25 cellular contexts compared by ENCODE assay signal in the genomic region with DNA sequence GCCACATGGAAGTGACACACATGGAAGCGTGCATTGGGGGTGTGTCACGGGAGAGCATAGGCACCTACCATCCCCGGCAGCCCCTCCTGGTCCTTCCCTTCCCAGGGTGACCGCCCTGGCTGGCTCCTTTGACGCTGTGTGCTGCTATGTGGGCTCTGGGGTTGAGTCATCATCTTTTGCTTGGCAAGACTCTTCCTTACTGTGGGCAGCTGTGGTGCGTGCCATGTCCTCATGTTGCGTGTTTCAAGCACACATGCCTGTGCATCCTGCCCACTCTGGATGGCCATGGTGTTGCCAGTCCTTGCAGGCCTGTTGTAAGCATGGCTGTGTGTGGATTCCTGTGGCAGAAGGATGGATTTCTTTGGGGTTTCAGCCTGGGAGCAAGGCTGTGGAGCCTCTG. TPM values are rescaled to one million over a fixed set of nuclear protein-coding genes. Genes with fewer than 3 reads are reported as not detected.
DNase-seq lines count a peak whose midpoint lies in the region; ATAC-seq and TF ChIP-seq lines count a peak whose summit lies in the region.
"Had no signal": no experiment of that assay in that cellular context is flagged by ENCODE, and none has a peak within 500 bp of the region (broad histone marks: within the 10 kb centered on the region; RNA-seq: fewer than 3 reads in every experiment).

No MANE protein-coding gene starts in this region.

- H3K18ac ChIP-seq in neuronal stem cell (ENCODE audit: low read length), result no peak overlapping the region

- H3K27ac ChIP-seq in neuronal stem cell (replicated peaks; ENCODE audit: low read length), result no peak overlapping the region
- no peak overlapping the region for H3K27ac ChIP-seq in SJCRH30
- H3K27ac ChIP-seq: A549, SK-N-MC had no signal

- no peak overlapping the region for H2BK15ac ChIP-seq in neuronal stem cell (ENCODE audit: low read length)

- no peak overlapping the region for H3K4me2 ChIP-seq in neuronal stem cell (ENCODE audit: insufficient read depth, low read length, poor library complexity, severe bottlenecking)
- H3K4me2 ChIP-seq: A549 had no signal

- no peak overlapping the region for H2BK120ac ChIP-seq in neuronal stem cell (ENCODE audit: low read depth, low read length)

- H3K23ac ChIP-seq in neuronal stem cell (ENCODE audit: low read depth, low read length, poor library complexity), result peak overlapping the region; percentile 29

- H3K79me1 ChIP-seq in neuronal stem cell (ENCODE audit: low read depth, low read length), result peaks cover 70% of the 10 kb centered on the region

- peak overlapping the region; percentile 64 for H3K9ac ChIP-seq in neuronal stem cell (ENCODE audit: low read depth, low read length, poor library complexity)

- no peak overlapping the region for H2BK12ac ChIP-seq in neuronal stem cell (ENCODE audit: low read length)

- no CpG with 5 or more reads among the region's 7 CpGs for WGBS in neuronal stem cell (ENCODE audit: extremely low coverage in 2 of 2, insufficient read length in 2 of 2, insufficient replicate concordance in 1 of 2), 2 donors

- H2AFZ ChIP-seq in neuronal stem cell (ENCODE audit: low read length), result no peak overlapping the region

- H3K36me3 ChIP-seq in neuronal stem cell (replicated peaks in 1 of 2; ENCODE audit: control insufficient read depth in 2 of 2, insufficient read depth in 2 of 2, low read length in 2 of 2) (peaks cover 37 to 60% of the 10 kb centered on the region in 2 donors), SJCRH30 (no peaks in the 10 kb centered on the region; the same call in 1 of the 2 replicates)

- DNase-seq in AG10803 (ENCODE audit: low read depth) (peak; percentile 91), LHCN-M2 (ENCODE audit: low read depth) (peak; percentile 91), dedifferentiated amniotic fluid mesenchymal stem cell (ENCODE audit: extremely low spot score) (peak; percentile 36), neuronal stem cell (ENCODE audit: low spot score) (no peak), NCI-H1105 (lab: John Stamatoyannopoulos, UW) (no peak), hippocampal formation (lab: John Stamatoyannopoulos, UW) (no peak), SJCRH30 (no peak)
- DNase-seq: activated CD4-positive, alpha-beta T cell treated with anti-CD3 and anti-CD28 coated beads, Interleukin-2, amount 50 U/mL, for 4 hours; activated effector memory CD4-positive, alpha-beta T cell treated with anti-CD3 and anti-CD28 coated beads, Interleukin-2, amount 50 U/mL, for 16 hours; activated naive CD8-positive, alpha-beta T cell treated with anti-CD3 and anti-CD28 coated beads, Interleukin-2, amount 50 U/mL, for 24 hours; effector CD8-positive, alpha-beta T cell; GDM1; GOT3; left colon; MV-4-11; NCI-H2029; NCI-H446; stimulated activated CD4-positive, alpha-beta T cell treated with anti-CD3 and anti-CD28 coated beads, Interleukin-4, amount 100 ng/mL, for 24 hours had no signal

- no peak overlapping the region for H4K91ac ChIP-seq in neuronal stem cell (ENCODE audit: low read depth, low read length, poor library complexity)

- H3K9me3 ChIP-seq in neuronal stem cell (replicated peaks in 1 of 2; ENCODE audit: control insufficient read depth in 2 of 2, insufficient read depth in 1 of 2, low read depth in 1 of 2, low read length in 2 of 2) (no peaks in the 10 kb centered on the region), SJCRH30 (replicated peaks) (no peaks in the 10 kb centered on the region)
- H3K9me3 ChIP-seq: A549 had no signal

- TF ChIP-seq CTCF in AG10803 (conservative IDR thresholded peaks at IDR 0.05; ENCODE audit: low read length), result no peak

- H2BK5ac ChIP-seq in neuronal stem cell (ENCODE audit: low read length), result no peak overlapping the region

- H3K4me3 ChIP-seq in AG10803 (ENCODE audit: low read length), result no peak overlapping the region
- no peak overlapping the region for H3K4me3 ChIP-seq in neuronal stem cell (ENCODE audit: low read length in 2 of 2)
- no peak overlapping the region for H3K4me3 ChIP-seq in SJCRH30
- H3K4me3 ChIP-seq: A549, K562, SK-N-MC had no signal

- H3K14ac ChIP-seq in neuronal stem cell (ENCODE audit: low read length), result peak overlapping the region; percentile 84

- H3K4ac ChIP-seq in neuronal stem cell (ENCODE audit: low read length), result no peak overlapping the region

- H4K8ac ChIP-seq in neuronal stem cell (ENCODE audit: low read depth, low read length), result no peak overlapping the region

- peak overlapping the region; percentile 9 for H2AK5ac ChIP-seq in neuronal stem cell (ENCODE audit: low read depth, low read length)

- no peak for ATAC-seq in GM18511 (IDR thresholded peaks at IDR 0.05; ENCODE audit: unreplicated experiment)
- ATAC-seq: activated naive CD8-positive, alpha-beta T cell treated with anti-CD3 and anti-CD28 coated beads, Interleukin-2, amount 50 U/mL, for 24 hours; esophagus mucosa; left colon; Panc1 had no signal

- H3K27me3 ChIP-seq in neuronal stem cell (ENCODE audit: control insufficient read depth in 3 of 3, insufficient read depth in 3 of 3, low read depth in 1 of 3, low read length in 3 of 3) (no peaks in the 10 kb centered on the region), SJCRH30 (no peaks in the 10 kb centered on the region)

- peaks cover 6 to 19% of the 10 kb centered on the region in 2 donors for H3K4me1 ChIP-seq in neuronal stem cell (ENCODE audit: control insufficient read depth in 2 of 2, insufficient read depth in 1 of 2, low read depth in 1 of 2, low read length in 2 of 2)
- peaks cover 51% of the 10 kb centered on the region for H3K4me1 ChIP-seq in SJCRH30
- H3K4me1 ChIP-seq: A549 had no signal

RNA-seq across cellular contexts. Expression of a gene that starts 14.0 kb away (rescaled TPM):
- 65.6 and 88.7 TPM in 2 replicates for total RNA-seq in LHCN-M2 (2014; rRNA removed)
- 41.7 TPM for polyA plus RNA-seq in LHCN-M2 (2012)
- polyA plus RNA-seq in neuronal stem cell (2013, experiment 1 of 2), result 31.7 TPM
- polyA plus RNA-seq in neuronal stem cell (2013, experiment 2 of 2), result 32.1 TPM
- total RNA-seq in SJCRH30 (2014; rRNA removed; shearing (Covaris generic)), result 47.2 and 51.6 TPM in 2 replicates
- polyA plus RNA-seq: CD14-positive monocyte had no signal

Comparison
In these comparisons a context has a peak if more than half of its experiments do, and no peak if none do; other contexts are left out.
1. DNase-seq: peak in AG10803 (single experiment), LHCN-M2 (single experiment) and dedifferentiated amniotic fluid mesenchymal stem cell (single experiment); none in neuronal stem cell (single experiment), NCI-H1105 (single experiment), hippocampal formation (0 of 2) and SJCRH30 (0 of 2).